Comparison of ENCODE assay signal across 16 cellular contexts in the genomic region with DNA sequence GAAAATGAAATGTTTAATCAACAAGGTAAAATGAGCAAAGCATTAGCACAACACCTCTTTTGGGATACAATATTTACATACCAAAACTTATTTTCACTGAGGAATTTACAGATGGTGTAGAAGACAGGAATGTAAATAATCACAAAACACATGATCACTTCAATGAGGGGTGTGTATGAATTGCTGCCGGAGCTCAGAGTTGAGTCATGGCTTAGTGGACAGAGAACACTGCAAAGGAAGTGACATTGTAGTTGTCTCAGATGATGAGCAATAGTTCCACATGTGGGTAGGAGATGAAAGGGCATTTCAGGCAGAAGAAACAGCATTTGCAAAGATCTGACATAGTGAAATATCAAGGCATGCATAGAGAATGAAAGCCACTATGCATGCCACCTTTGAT. TPM values are rescaled to one million over a fixed set of nuclear protein-coding genes. Genes with fewer than 3 reads are reported as not detected.
DNase-seq lines count a peak whose midpoint lies in the region; ATAC-seq, FAIRE-seq and TF ChIP-seq lines count a peak whose summit lies in the region.
"Had no signal": no experiment of that assay in that cellular context is flagged by ENCODE, and none has a peak within 500 bp of the region (broad histone marks: within the 10 kb centered on the region; RNA-seq: fewer than 3 reads in every experiment).

No MANE protein-coding gene starts in this region.

- H3K4me1 ChIP-seq in kidney (ENCODE audit: control insufficient read depth in 1 of 2, insufficient read depth in 1 of 2, low read depth in 1 of 2, low read length in 2 of 2), result no peaks in the 10 kb centered on the region
- no peaks in the 10 kb centered on the region for H3K4me1 ChIP-seq in naive thymus-derived CD4-positive, alpha-beta T cell (ENCODE audit: control insufficient read depth in 2 of 2, insufficient read depth in 2 of 2, low read length in 2 of 2)
- H3K4me1 ChIP-seq: body of pancreas had no signal

- no peak overlapping the region for H3K4me3 Mint-ChIP-seq in activated CD4-positive, alpha-beta T cell treated with anti-CD3 and anti-CD28 coated beads, Interleukin-2, amount 10 ng/mL, durations not matched to agents 24 days and 14 days
- no peak overlapping the region for H3K4me3 Mint-ChIP-seq in activated CD4-positive, alpha-beta T cell treated with anti-CD3 and anti-CD28 coated beads, Interleukin-2, amount 10 ng/mL, durations not matched to agents 7 days and 5 days
- no peak overlapping the region for H3K4me3 Mint-ChIP-seq in stimulated activated effector memory CD8-positive, alpha-beta T cell treated with anti-CD3 and anti-CD28 coated beads, Interleukin-12 subunit alpha, Interleukin-12 subunit beta, amount 100 ng/mL, for 72 hours
- H3K4me3 Mint-ChIP-seq in naive thymus-derived CD4-positive, alpha-beta T cell, result no peak overlapping the region
- H3K4me3 Mint-ChIP-seq: type B pancreatic cell had no signal

- H3K27ac Mint-ChIP-seq in activated CD4-positive, alpha-beta T cell treated with anti-CD3 and anti-CD28 coated beads, Interleukin-2, amount 10 ng/mL, durations not matched to agents 24 days and 14 days, result no peak overlapping the region
- no peak overlapping the region for H3K27ac Mint-ChIP-seq in activated CD4-positive, alpha-beta T cell treated with anti-CD3 and anti-CD28 coated beads, Interleukin-2, amount 10 ng/mL, durations not matched to agents 7 days and 5 days
- no peak overlapping the region for H3K27ac Mint-ChIP-seq in stimulated activated effector memory CD8-positive, alpha-beta T cell treated with anti-CD3 and anti-CD28 coated beads, Interleukin-12 subunit alpha, Interleukin-12 subunit beta, amount 100 ng/mL, for 72 hours
- H3K27ac Mint-ChIP-seq in naive thymus-derived CD4-positive, alpha-beta T cell, result no peak overlapping the region
- H3K27ac Mint-ChIP-seq: type B pancreatic cell had no signal

- no peaks in the 10 kb centered on the region for H3K9me3 Mint-ChIP-seq in activated CD4-positive, alpha-beta T cell treated with anti-CD3 and anti-CD28 coated beads, Interleukin-2, amount 10 ng/mL, durations not matched to agents 24 days and 14 days
- H3K9me3 Mint-ChIP-seq in activated CD4-positive, alpha-beta T cell treated with anti-CD3 and anti-CD28 coated beads, Interleukin-2, amount 10 ng/mL, durations not matched to agents 7 days and 5 days, result no peaks in the 10 kb centered on the region
- no peaks in the 10 kb centered on the region for H3K9me3 Mint-ChIP-seq in stimulated activated effector memory CD8-positive, alpha-beta T cell treated with anti-CD3 and anti-CD28 coated beads, Interleukin-12 subunit alpha, Interleukin-12 subunit beta, amount 100 ng/mL, for 72 hours
- peaks cover 0 to 4% (median 0%) of the 10 kb centered on the region in 11 donors for H3K9me3 Mint-ChIP-seq in naive thymus-derived CD4-positive, alpha-beta T cell

- H3K36me3 ChIP-seq in kidney (ENCODE audit: control insufficient read depth in 1 of 2, insufficient read depth in 2 of 2, low read length in 2 of 2), result no peaks in the 10 kb centered on the region
- H3K36me3 ChIP-seq in naive thymus-derived CD4-positive, alpha-beta T cell (ENCODE audit: control insufficient read depth in 2 of 3, insufficient read depth in 3 of 3, low read length in 3 of 3), result no peaks in the 10 kb centered on the region

- no peaks in the 10 kb centered on the region for H3K36me3 Mint-ChIP-seq in activated CD4-positive, alpha-beta T cell treated with anti-CD3 and anti-CD28 coated beads, Interleukin-2, amount 10 ng/mL, durations not matched to agents 24 days and 14 days (ENCODE audit: low read depth)
- H3K36me3 Mint-ChIP-seq in activated CD4-positive, alpha-beta T cell treated with anti-CD3 and anti-CD28 coated beads, Interleukin-2, amount 10 ng/mL, durations not matched to agents 7 days and 5 days (ENCODE audit: low read depth), result no peaks in the 10 kb centered on the region
- H3K36me3 Mint-ChIP-seq in stimulated activated effector memory CD8-positive, alpha-beta T cell treated with anti-CD3 and anti-CD28 coated beads, Interleukin-12 subunit alpha, Interleukin-12 subunit beta, amount 100 ng/mL, for 72 hours, result no peaks in the 10 kb centered on the region
- no peaks in the 10 kb centered on the region for H3K36me3 Mint-ChIP-seq in naive thymus-derived CD4-positive, alpha-beta T cell
- H3K36me3 Mint-ChIP-seq: type B pancreatic cell had no signal

- no peak overlapping the region for H3K4me3 ChIP-seq in kidney (ENCODE audit: low read length in 2 of 2)
- H3K4me3 ChIP-seq in naive thymus-derived CD4-positive, alpha-beta T cell (ENCODE audit: low read length), result no peak overlapping the region
- H3K4me3 ChIP-seq: body of pancreas had no signal

- intact Hi-C loops in activated CD4-positive, alpha-beta T cell treated with anti-CD3 and anti-CD28 coated beads, Interleukin-2, amount 10 ng/mL, durations not matched to agents 24 days and 14 days (cut with micrococcal nuclease), result no loop called here
- intact Hi-C loops in kidney (cut with DNase I), result no loop called here
- intact Hi-C loops in naive thymus-derived CD4-positive, alpha-beta T cell (cut with micrococcal nuclease), result no loop called here

- FAIRE-seq in kidney (lab: Jason Lieb, UNC), result no peak

- TF ChIP-seq POLR2A in erythroblast (IDR thresholded peaks at IDR 0.05; ENCODE audit: low read length), result no peak

- DNase-seq in activated CD4-positive, alpha-beta T cell treated with anti-CD3 and anti-CD28 coated beads, Interleukin-2, amount 10 ng/mL, durations not matched to agents 24 days and 14 days, result peak; percentile 33
- DNase-seq in activated CD4-positive, alpha-beta T cell treated with anti-CD3 and anti-CD28 coated beads, Interleukin-2, amount 10 ng/mL, durations not matched to agents 7 days and 5 days, result no peak
- peak; percentile 18 for DNase-seq in NCI-H226
- DNase-seq in stimulated activated effector memory CD8-positive, alpha-beta T cell treated with anti-CD3 and anti-CD28 coated beads, Interleukin-12 subunit alpha, Interleukin-12 subunit beta, amount 100 ng/mL, for 72 hours (ENCODE audit: low spot score in 2 of 2), result no peak
- DNase-seq in erythroblast (lab: John Stamatoyannopoulos, UW), result no peak
- DNase-seq in kidney, result no peak
- no peak for DNase-seq in naive thymus-derived CD4-positive, alpha-beta T cell
- DNase-seq: body of pancreas; effector memory CD4-positive, alpha-beta T cell; NCI-H748 treated with DMSO at 0.1 percent for 48 hours; SIG-M5 had no signal

- no peaks in the 10 kb centered on the region for H3K9me3 ChIP-seq in kidney (ENCODE audit: control insufficient read depth in 1 of 2, low read length in 2 of 2)
- H3K9me3 ChIP-seq in naive thymus-derived CD4-positive, alpha-beta T cell (ENCODE audit: control insufficient read depth in 2 of 3, low read length in 3 of 3), result no peaks in the 10 kb centered on the region
- H3K9me3 ChIP-seq: body of pancreas had no signal

- H3K27ac ChIP-seq in kidney (ENCODE audit: low read depth in 2 of 2, low read length in 2 of 2), result no peak overlapping the region
- no peak overlapping the region for H3K27ac ChIP-seq in naive thymus-derived CD4-positive, alpha-beta T cell (ENCODE audit: low read depth, low read length)
- H3K27ac ChIP-seq: body of pancreas had no signal

- no peaks in the 10 kb centered on the region for H3K27me3 ChIP-seq in naive thymus-derived CD4-positive, alpha-beta T cell (ENCODE audit: control insufficient read depth in 2 of 2, insufficient read depth in 2 of 2, low read length in 2 of 2)
- H3K27me3 ChIP-seq: body of pancreas had no signal

- POLR2A ChIA-PET in activated CD4-positive, alpha-beta T cell treated with anti-CD3 and anti-CD28 coated beads, Interleukin-2, amount 10 ng/mL, durations not matched to agents 7 days and 5 days (lab: Charles Lee), result no interaction called here
- POLR2A ChIA-PET in naive thymus-derived CD4-positive, alpha-beta T cell (lab: Charles Lee), result no interaction called here

- CTCF ChIA-PET in activated CD4-positive, alpha-beta T cell treated with anti-CD3 and anti-CD28 coated beads, Interleukin-2, amount 10 ng/mL, durations not matched to agents 7 days and 5 days (lab: Charles Lee), result no interaction called here
- CTCF ChIA-PET in naive thymus-derived CD4-positive, alpha-beta T cell (lab: Charles Lee), result no interaction called here

- no peaks in the 10 kb centered on the region for H3K4me1 Mint-ChIP-seq in activated CD4-positive, alpha-beta T cell treated with anti-CD3 and anti-CD28 coated beads, Interleukin-2, amount 10 ng/mL, durations not matched to agents 24 days and 14 days
- no peaks in the 10 kb centered on the region for H3K4me1 Mint-ChIP-seq in activated CD4-positive, alpha-beta T cell treated with anti-CD3 and anti-CD28 coated beads, Interleukin-2, amount 10 ng/mL, durations not matched to agents 7 days and 5 days
- H3K4me1 Mint-ChIP-seq in stimulated activated effector memory CD8-positive, alpha-beta T cell treated with anti-CD3 and anti-CD28 coated beads, Interleukin-12 subunit alpha, Interleukin-12 subunit beta, amount 100 ng/mL, for 72 hours, result no peaks in the 10 kb centered on the region
- no peaks in the 10 kb centered on the region for H3K4me1 Mint-ChIP-seq in naive thymus-derived CD4-positive, alpha-beta T cell

- H3K27me3 Mint-ChIP-seq in activated CD4-positive, alpha-beta T cell treated with anti-CD3 and anti-CD28 coated beads, Interleukin-2, amount 10 ng/mL, durations not matched to agents 24 days and 14 days, result peaks cover 9% of the 10 kb centered on the region
- H3K27me3 Mint-ChIP-seq in activated CD4-positive, alpha-beta T cell treated with anti-CD3 and anti-CD28 coated beads, Interleukin-2, amount 10 ng/mL, durations not matched to agents 7 days and 5 days, result peaks cover 29% of the 10 kb centered on the region
- H3K27me3 Mint-ChIP-seq in naive thymus-derived CD4-positive, alpha-beta T cell, result peaks cover 19 to 59% (median 48%) of the 10 kb centered on the region in 5 donors
- H3K27me3 Mint-ChIP-seq: type B pancreatic cell had no signal

- no peak for TF ChIP-seq CTCF in kidney (IDR thresholded peaks at IDR 0.05; ENCODE audit: borderline replicate concordance, extremely low read depth, insufficient read depth)

- peak; percentile 94 for ATAC-seq in esophagus mucosa
- ATAC-seq in stimulated activated effector memory CD8-positive, alpha-beta T cell treated with anti-CD3 and anti-CD28 coated beads, Interleukin-12 subunit alpha, Interleukin-12 subunit beta, amount 100 ng/mL, for 72 hours, result peak; percentile 34
- ATAC-seq in naive thymus-derived CD4-positive, alpha-beta T cell, result no peak
- ATAC-seq: body of pancreas, HCT116 had no signal

- H3K9ac ChIP-seq in kidney (ENCODE audit: low read length in 2 of 2), result no peak overlapping the region

RNA-seq across cellular contexts. Expression of a gene that starts 5.6 kb away (rescaled TPM):
- total RNA-seq in activated CD4-positive, alpha-beta T cell treated with anti-CD3 and anti-CD28 coated beads, Interleukin-2, amount 10 ng/mL, durations not matched to agents 24 days and 14 days, result not detected in 2 replicates
- total RNA-seq in activated CD4-positive, alpha-beta T cell treated with anti-CD3 and anti-CD28 coated beads, Interleukin-2, amount 10 ng/mL, durations not matched to agents 7 days and 5 days, result not detected
- total RNA-seq in esophagus mucosa (3.6 TPM), kidney (not detected)
- not detected for polyA plus RNA-seq in kidney (ENCODE audit: insufficient read depth, low read depth, low replicate concordance)
- total RNA-seq in naive thymus-derived CD4-positive, alpha-beta T cell, result not detected
- not detected for polyA plus RNA-seq in naive thymus-derived CD4-positive, alpha-beta T cell
- total RNA-seq: body of pancreas, lung microvascular endothelial cell, osteoblast had no signal

RNA-seq across cellular contexts. Expression of a gene that starts 22.7 kb away (rescaled TPM):
- total RNA-seq in activated CD4-positive, alpha-beta T cell treated with anti-CD3 and anti-CD28 coated beads, Interleukin-2, amount 10 ng/mL, durations not matched to agents 24 days and 14 days, result not detected in 2 replicates
- total RNA-seq in activated CD4-positive, alpha-beta T cell treated with anti-CD3 and anti-CD28 coated beads, Interleukin-2, amount 10 ng/mL, durations not matched to agents 7 days and 5 days, result not detected
- total RNA-seq in esophagus mucosa (not detected), kidney (not detected)
- not detected for polyA plus RNA-seq in kidney (ENCODE audit: insufficient read depth, low read depth, low replicate concordance)
- not detected for total RNA-seq in naive thymus-derived CD4-positive, alpha-beta T cell
- polyA plus RNA-seq in naive thymus-derived CD4-positive, alpha-beta T cell, result not detected
- total RNA-seq: body of pancreas, lung microvascular endothelial cell, osteoblast had no signal

RNA-seq across cellular contexts. Expression of a gene that starts 33.8 kb away (rescaled TPM):
- total RNA-seq in activated CD4-positive, alpha-beta T cell treated with anti-CD3 and anti-CD28 coated beads, Interleukin-2, amount 10 ng/mL, durations not matched to agents 24 days and 14 days, result not detected in 2 replicates
- not detected for total RNA-seq in activated CD4-positive, alpha-beta T cell treated with anti-CD3 and anti-CD28 coated beads, Interleukin-2, amount 10 ng/mL, durations not matched to agents 7 days and 5 days
- total RNA-seq in esophagus mucosa, result not detected
- not detected for total RNA-seq in kidney
- polyA plus RNA-seq in kidney (ENCODE audit: insufficient read depth, low read depth, low replicate concordance), result not detected
- not detected for total RNA-seq in naive thymus-derived CD4-positive, alpha-beta T cell
- polyA plus RNA-seq in naive thymus-derived CD4-positive, alpha-beta T cell, result not detected
- total RNA-seq: body of pancreas, lung microvascular endothelial cell, osteoblast had no signal

RNA-seq across cellular contexts. Expression of a gene that starts 44.3 kb away (rescaled TPM):
- not detected in 2 replicates for total RNA-seq in activated CD4-positive, alpha-beta T cell treated with anti-CD3 and anti-CD28 coated beads, Interleukin-2, amount 10 ng/mL, durations not matched to agents 24 days and 14 days
- not detected for total RNA-seq in activated CD4-positive, alpha-beta T cell treated with anti-CD3 and anti-CD28 coated beads, Interleukin-2, amount 10 ng/mL, durations not matched to agents 7 days and 5 days
- total RNA-seq in esophagus mucosa, result not detected
- not detected for total RNA-seq in kidney
- not detected for polyA plus RNA-seq in kidney (ENCODE audit: insufficient read depth, low read depth, low replicate concordance)
- total RNA-seq in naive thymus-derived CD4-positive, alpha-beta T cell, result not detected
- polyA plus RNA-seq in naive thymus-derived CD4-positive, alpha-beta T cell, result not detected
- total RNA-seq: body of pancreas, lung microvascular endothelial cell, osteoblast had no signal

RNA-seq across cellular contexts. Expression of a gene that starts 44.3 kb away (rescaled TPM):
- total RNA-seq in activated CD4-positive, alpha-beta T cell treated with anti-CD3 and anti-CD28 coated beads, Interleukin-2, amount 10 ng/mL, durations not matched to agents 24 days and 14 days, result not detected in 2 replicates
- total RNA-seq in activated CD4-positive, alpha-beta T cell treated with anti-CD3 and anti-CD28 coated beads, Interleukin-2, amount 10 ng/mL, durations not matched to agents 7 days and 5 days, result not detected
- total RNA-seq in esophagus mucosa (not detected), kidney (not detected)
- polyA plus RNA-seq in kidney (ENCODE audit: insufficient read depth, low read depth, low replicate concordance), result not detected
- not detected for total RNA-seq in naive thymus-derived CD4-positive, alpha-beta T cell
- not detected for polyA plus RNA-seq in naive thymus-derived CD4-positive, alpha-beta T cell
- total RNA-seq: body of pancreas, lung microvascular endothelial cell, osteoblast had no signal

Comparison
In these comparisons a context has a peak if more than half of its experiments do, and no peak if none do; other contexts are left out.
1. DNase-seq: peak in activated CD4-positive, alpha-beta T cell treated with anti-CD3 and anti-CD28 coated beads, Interleukin-2, amount 10 ng/mL, durations not matched to agents 24 days and 14 days (single experiment) and NCI-H226 (single experiment); none in activated CD4-positive, alpha-beta T cell treated with anti-CD3 and anti-CD28 coated beads, Interleukin-2, amount 10 ng/mL, durations not matched to agents 7 days and 5 days (single experiment), stimulated activated effector memory CD8-positive, alpha-beta T cell treated with anti-CD3 and anti-CD28 coated beads, Interleukin-12 subunit alpha, Interleukin-12 subunit beta, amount 100 ng/mL, for 72 hours (0 of 2), erythroblast (0 of 2), kidney (single experiment) and naive thymus-derived CD4-positive, alpha-beta T cell (0 of 9).